In genomic region chr2:23327897-23328296, GRCh38 we compare ENCODE assay signal across 22 cellular contexts.
"Had no signal": no experiment of that assay in that cellular context is flagged by ENCODE, and none has a peak within 500 bp of the region (broad histone marks: within the 10 kb centered on the region; RNA-seq: fewer than 3 reads in every experiment).

No MANE protein-coding gene starts in this region.

- H3K9me3 Mint-ChIP-seq: activated CD4-positive, alpha-beta T cell treated with anti-CD3 and anti-CD28 coated beads, Interleukin-2, amount 10 ng/mL, durations not matched to agents 24 days and 14 days; activated naive CD8-positive, alpha-beta T cell treated with anti-CD3 and anti-CD28 coated beads, Interleukin-2, amount 10 ng/mL, durations not matched to agents 7 days and 5 days; activated T-cell treated with anti-CD3 and anti-CD28 coated beads, Interleukin-2, amount 50 U/mL, for 24 hours; activated T-helper 2 cell treated with anti-CD3 and anti-CD28 coated beads, Interferon-gamma antibody, Interleukin-2, Interleukin-4, amounts not matched to agents 10 μg/mL and 5 μg/mL and 100 μg/mL, durations not matched to agents 14 hours and 24 hours and 36 hours; effector memory CD8-positive, alpha-beta T cell; mesothelial cell of epicardium; nephron; stimulated activated memory B cell treated with anti-CD40 and anti-IgM and Interleukin-4, amounts not matched to agents 10 μg/mL and 1 μg/mL and 100 μg/mL, for 72 hours had no signal

- H2AFZ ChIP-seq: parathyroid adenoma had no signal

- ATAC-seq: activated CD8-positive, alpha-beta T cell treated with anti-CD3 and anti-CD28 coated beads, Interleukin-2, amount 10 ng/mL, durations not matched to agents 7 days and 5 days; effector memory CD8-positive, alpha-beta T cell; left lung had no signal

- DNase-seq: activated CD4-positive, alpha-beta T cell treated with anti-CD3 and anti-CD28 coated beads, Interleukin-2, amount 10 ng/mL, durations not matched to agents 24 days and 14 days; activated CD8-positive, alpha-beta T cell treated with anti-CD3 and anti-CD28 coated beads, Interleukin-2, amount 10 ng/mL, durations not matched to agents 7 days and 5 days; activated naive CD4-positive, alpha-beta T cell treated with Interleukin-2 at 50 U/mL for 16 hours; activated naive CD8-positive, alpha-beta T cell treated with anti-CD3 and anti-CD28 coated beads, Interleukin-2, amount 10 ng/mL, durations not matched to agents 7 days and 5 days; activated T-cell treated with anti-CD3 and anti-CD28 coated beads, Interleukin-2, amount 50 U/mL, for 24 hours; amygdala; effector memory CD8-positive, alpha-beta T cell; foreskin fibroblast; glutamatergic neuron; kidney; left lung; sigmoid colon; spleen; stimulated activated CD4-positive, alpha-beta T cell treated with anti-CD3 and anti-CD28 coated beads, Interleukin-4, amount 100 ng/mL, for 4 hours; upper lobe of left lung had no signal

- H3K4me3 Mint-ChIP-seq: activated CD4-positive, alpha-beta T cell treated with anti-CD3 and anti-CD28 coated beads, Interleukin-2, amount 10 ng/mL, durations not matched to agents 24 days and 14 days; activated CD8-positive, alpha-beta T cell treated with anti-CD3 and anti-CD28 coated beads, Interleukin-2, amount 10 ng/mL, durations not matched to agents 7 days and 5 days; activated naive CD8-positive, alpha-beta T cell treated with anti-CD3 and anti-CD28 coated beads, Interleukin-2, amount 10 ng/mL, durations not matched to agents 7 days and 5 days; activated T-cell treated with anti-CD3 and anti-CD28 coated beads, Interleukin-2, amount 50 U/mL, for 24 hours; effector memory CD8-positive, alpha-beta T cell; mesothelial cell of epicardium; nephron; stimulated activated memory B cell treated with anti-CD40 and anti-IgM and Interleukin-4, amounts not matched to agents 10 μg/mL and 1 μg/mL and 100 μg/mL, for 72 hours had no signal

- H3K79me2 ChIP-seq: parathyroid adenoma had no signal

- H3K9me3 ChIP-seq: left lung, sigmoid colon, spleen, thoracic aorta, upper lobe of left lung had no signal

- H3K27me3 Mint-ChIP-seq: activated CD4-positive, alpha-beta T cell treated with anti-CD3 and anti-CD28 coated beads, Interleukin-2, amount 10 ng/mL, durations not matched to agents 24 days and 14 days had no signal

- H3K9ac ChIP-seq: parathyroid adenoma had no signal

- H3K4me1 ChIP-seq: left lung, parathyroid adenoma, spleen, upper lobe of left lung had no signal

- H3K27ac ChIP-seq: epithelial cell of prostate, left lung, parathyroid adenoma, sigmoid colon, spleen, thoracic aorta, upper lobe of left lung had no signal

- H3K36me3 Mint-ChIP-seq: activated naive CD8-positive, alpha-beta T cell treated with anti-CD3 and anti-CD28 coated beads, Interleukin-2, amount 10 ng/mL, durations not matched to agents 7 days and 5 days; mesothelial cell of epicardium; stimulated activated memory B cell treated with anti-CD40 and anti-IgM and Interleukin-4, amounts not matched to agents 10 μg/mL and 1 μg/mL and 100 μg/mL, for 72 hours had no signal

- H3K4me3 ChIP-seq: left lung, sigmoid colon, spleen, thoracic aorta, upper lobe of left lung had no signal

- H3K27me3 ChIP-seq: left lung, sigmoid colon, upper lobe of left lung had no signal

- H3K4me1 Mint-ChIP-seq: activated CD4-positive, alpha-beta T cell treated with anti-CD3 and anti-CD28 coated beads, Interleukin-2, amount 10 ng/mL, durations not matched to agents 24 days and 14 days; activated naive CD8-positive, alpha-beta T cell treated with anti-CD3 and anti-CD28 coated beads, Interleukin-2, amount 10 ng/mL, durations not matched to agents 7 days and 5 days; stimulated activated memory B cell treated with anti-CD40 and anti-IgM and Interleukin-4, amounts not matched to agents 10 μg/mL and 1 μg/mL and 100 μg/mL, for 72 hours had no signal

- H3K27ac Mint-ChIP-seq: activated CD4-positive, alpha-beta T cell treated with anti-CD3 and anti-CD28 coated beads, Interleukin-2, amount 10 ng/mL, durations not matched to agents 24 days and 14 days; activated CD8-positive, alpha-beta T cell treated with anti-CD3 and anti-CD28 coated beads, Interleukin-2, amount 10 ng/mL, durations not matched to agents 7 days and 5 days; activated naive CD8-positive, alpha-beta T cell treated with anti-CD3 and anti-CD28 coated beads, Interleukin-2, amount 10 ng/mL, durations not matched to agents 7 days and 5 days; activated T-cell treated with anti-CD3 and anti-CD28 coated beads, Interleukin-2, amount 50 U/mL, for 24 hours; activated T-helper 2 cell treated with anti-CD3 and anti-CD28 coated beads, Interferon-gamma antibody, Interleukin-2, Interleukin-4, amounts not matched to agents 10 μg/mL and 5 μg/mL and 100 μg/mL, durations not matched to agents 14 hours and 24 hours and 36 hours; effector memory CD8-positive, alpha-beta T cell; mesothelial cell of epicardium; nephron; stimulated activated memory B cell treated with anti-CD40 and anti-IgM and Interleukin-4, amounts not matched to agents 10 μg/mL and 1 μg/mL and 100 μg/mL, for 72 hours had no signal

- H3K36me3 ChIP-seq: left lung, sigmoid colon, spleen, thoracic aorta, upper lobe of left lung had no signal
